ENCODE assay signal across 18 cellular contexts in genomic region chr14:22897357-22897756, GRCh38. TPM values are rescaled to one million over a fixed set of nuclear protein-coding genes. Genes with fewer than 3 reads are reported as not detected.
"Had no signal": no experiment of that assay in that cellular context is flagged by ENCODE, and none has a peak within 500 bp of the region (broad histone marks: within the 10 kb centered on the region; RNA-seq: fewer than 3 reads in every experiment).

No MANE protein-coding gene starts in this region.

- H3K27me3 Mint-ChIP-seq: activated T-helper 17 cell treated with anti-CD3 and anti-CD28 coated beads, Interleukin-2, amount 50 U/mL, for 72 hours; T-helper 17 cell had no signal

- H3K27me3 ChIP-seq: right lobe of liver, spleen, upper lobe of right lung had no signal

- H3K9me3 Mint-ChIP-seq: activated T-helper 17 cell treated with anti-CD3 and anti-CD28 coated beads, Interleukin-2, amount 50 U/mL, for 72 hours; natural killer cell had no signal

- H3K9me3 ChIP-seq: left ventricle myocardium inferior, psoas muscle, right lobe of liver, spleen, thoracic aorta, upper lobe of right lung had no signal

- H3K4me3 Mint-ChIP-seq: natural killer cell had no signal

- H3K27ac Mint-ChIP-seq: activated T-helper 17 cell treated with anti-CD3 and anti-CD28 coated beads, Interleukin-2, amount 50 U/mL, for 72 hours had no signal

- H3K27ac ChIP-seq: left ventricle myocardium inferior, right lobe of liver, thoracic aorta, upper lobe of right lung had no signal

- DNase-seq: activated CD4-positive, alpha-beta T cell treated with anti-CD3 and anti-CD28 coated beads, Interleukin-2, amount 50 U/mL, for 1 hour; activated CD8-positive, alpha-beta memory T cell treated with anti-CD3 and anti-CD28 coated beads for 24 hours; activated naive CD4-positive, alpha-beta T cell treated with Interleukin-2 at 50 U/mL for 16 hours; hippocampal formation; kidney; left ventricle myocardium inferior; mesenchymal stem cell; natural killer cell; occipital lobe; psoas muscle; right lobe of liver; spleen; T-helper 17 cell; upper lobe of right lung had no signal

- ATAC-seq: activated CD4-positive, CD25-positive, alpha-beta regulatory T cell treated with anti-CD3 and anti-CD28 coated beads, Interleukin-2, amount 50 U/mL, for 24 hours; esophagus mucosa; natural killer cell; psoas muscle; right lobe of liver; T-helper 17 cell; upper lobe of right lung had no signal

- H3K4me1 ChIP-seq: psoas muscle, upper lobe of right lung had no signal

- H3K4me3 ChIP-seq: left ventricle myocardium inferior, psoas muscle, right lobe of liver, spleen, thoracic aorta, upper lobe of right lung had no signal

RNA-seq across cellular contexts. Expression of gene REM2, which starts 14.3 kb away (rescaled TPM):
- total RNA-seq: left ventricle myocardium inferior had no signal
